In genomic region chr9:100673249-100673648, GRCh38 we compare ENCODE assay signal across 20 cellular contexts.
"Had no signal": no experiment of that assay in that cellular context is flagged by ENCODE, and none has a peak within 500 bp of the region (broad histone marks: within the 10 kb centered on the region; RNA-seq: fewer than 3 reads in every experiment).

No MANE protein-coding gene starts in this region.

- H3K4me3 Mint-ChIP-seq: naive thymus-derived CD4-positive, alpha-beta T cell; nephron progenitor cell; stimulated activated effector memory CD8-positive, alpha-beta T cell treated with anti-CD3 and anti-CD28 coated beads, Interleukin-12 subunit alpha, Interleukin-12 subunit beta, amount 100 ng/mL, for 72 hours; type B pancreatic cell had no signal

- DNase-seq: dermis blood vessel endothelial cell; effector memory CD4-positive, alpha-beta T cell; foreskin keratinocyte; heart left ventricle; left cardiac atrium; left lung; mesenchymal stem cell; midbrain; naive thymus-derived CD4-positive, alpha-beta T cell; nephron progenitor cell; nucleus accumbens; sigmoid colon; stimulated activated CD4-positive, alpha-beta T cell treated with anti-CD3 and anti-CD28 coated beads, Interleukin-2, amount 100 ng/mL, for 24 hours; stimulated activated CD4-positive, alpha-beta T cell treated with anti-CD3 and anti-CD28 coated beads, Interleukin-4, amount 100 ng/mL, for 24 hours; stimulated activated naive CD4-positive, alpha-beta T cell treated with Interleukin-2 at 50 U/mL for 16 hours; stomach; tibial artery had no signal

- H3K9me3 Mint-ChIP-seq: naive thymus-derived CD4-positive, alpha-beta T cell; nephron progenitor cell; stimulated activated effector memory CD8-positive, alpha-beta T cell treated with anti-CD3 and anti-CD28 coated beads, Interleukin-12 subunit alpha, Interleukin-12 subunit beta, amount 100 ng/mL, for 72 hours; type B pancreatic cell had no signal

- ATAC-seq: foreskin keratinocyte; gastroesophageal sphincter; heart left ventricle; left cardiac atrium; left lung; naive thymus-derived CD4-positive, alpha-beta T cell; stimulated activated effector memory CD8-positive, alpha-beta T cell treated with anti-CD3 and anti-CD28 coated beads, Interleukin-12 subunit alpha, Interleukin-12 subunit beta, amount 100 ng/mL, for 72 hours had no signal

- H3K4me1 Mint-ChIP-seq: naive thymus-derived CD4-positive, alpha-beta T cell; stimulated activated effector memory CD8-positive, alpha-beta T cell treated with anti-CD3 and anti-CD28 coated beads, Interleukin-12 subunit alpha, Interleukin-12 subunit beta, amount 100 ng/mL, for 72 hours had no signal

- H3K36me3 Mint-ChIP-seq: naive thymus-derived CD4-positive, alpha-beta T cell; stimulated activated effector memory CD8-positive, alpha-beta T cell treated with anti-CD3 and anti-CD28 coated beads, Interleukin-12 subunit alpha, Interleukin-12 subunit beta, amount 100 ng/mL, for 72 hours; type B pancreatic cell had no signal

- H3K27ac Mint-ChIP-seq: naive thymus-derived CD4-positive, alpha-beta T cell; nephron progenitor cell; stimulated activated effector memory CD8-positive, alpha-beta T cell treated with anti-CD3 and anti-CD28 coated beads, Interleukin-12 subunit alpha, Interleukin-12 subunit beta, amount 100 ng/mL, for 72 hours; type B pancreatic cell had no signal
